2 cellular contexts compared by ENCODE assay signal in the genomic region with DNA sequence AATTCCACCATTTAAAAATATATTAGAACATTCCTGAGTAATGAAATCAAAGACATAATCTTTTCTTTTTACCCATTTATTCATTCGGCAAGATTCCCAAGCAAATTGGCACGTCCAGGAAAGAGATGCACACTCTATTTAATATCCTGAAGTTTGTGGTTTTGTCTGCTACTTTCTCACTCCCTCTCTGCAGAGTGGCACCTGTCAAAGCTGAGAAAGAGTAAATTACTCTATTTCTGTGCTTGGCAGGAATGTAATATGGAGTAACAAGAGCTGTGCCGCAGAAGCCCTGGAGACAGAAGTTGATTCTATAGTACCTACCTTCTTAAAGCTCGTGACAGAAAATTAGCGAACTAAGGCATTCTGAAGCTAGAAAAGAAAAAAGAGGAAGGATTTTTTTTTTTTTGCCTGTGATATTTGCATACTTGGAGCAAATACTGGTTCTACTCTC.
TF ChIP-seq lines count a peak whose summit lies in the region.

No MANE protein-coding gene starts in this region.

TF ChIP-seq in IMR-90, 13 proteins besides CTCF, POLR2A, EP300 and RAD21 (continued from another document):
- no peak for TF ChIP-seq NFE2L2 (IDR thresholded peaks at IDR 0.05; ENCODE audit: low read depth, low read length)
- TF ChIP-seq BHLHE40 (IDR thresholded peaks at IDR 0.05; ENCODE audit: low read depth, low read length) = no peak
- no peak for TF ChIP-seq SMC3 (IDR thresholded peaks at IDR 0.05; ENCODE audit: low read depth, low read length)
- no peak for TF ChIP-seq MXI1 (IDR thresholded peaks at IDR 0.05; ENCODE audit: borderline replicate concordance, low read depth, low read length)
- TF ChIP-seq RCOR1 (IDR thresholded peaks at IDR 0.05; ENCODE audit: insufficient replicate concordance, low read length) = no peak
- TF ChIP-seq, protein P1, sequence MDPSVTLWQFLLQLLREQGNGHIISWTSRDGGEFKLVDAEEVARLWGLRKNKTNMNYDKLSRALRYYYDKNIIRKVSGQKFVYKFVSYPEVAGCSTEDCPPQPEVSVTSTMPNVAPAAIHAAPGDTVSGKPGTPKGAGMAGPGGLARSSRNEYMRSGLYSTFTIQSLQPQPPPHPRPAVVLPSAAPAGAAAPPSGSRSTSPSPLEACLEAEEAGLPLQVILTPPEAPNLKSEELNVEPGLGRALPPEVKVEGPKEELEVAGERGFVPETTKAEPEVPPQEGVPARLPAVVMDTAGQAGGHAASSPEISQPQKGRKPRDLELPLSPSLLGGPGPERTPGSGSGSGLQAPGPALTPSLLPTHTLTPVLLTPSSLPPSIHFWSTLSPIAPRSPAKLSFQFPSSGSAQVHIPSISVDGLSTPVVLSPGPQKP (IDR thresholded peaks at IDR 0.05; ENCODE audit: borderline replicate concordance, low read depth, low read length) = no peak
- TF ChIP-seq CEBPB (IDR thresholded peaks at IDR 0.05; ENCODE audit: low read depth, low read length) = no peak
- no peak for TF ChIP-seq CHD1 (IDR thresholded peaks at IDR 0.05; ENCODE audit: low read depth, low read length)
TF ChIP-seq in IMR-90: peak in this region for 0.

TF ChIP-seq in GM23338, 12 proteins besides CTCF, POLR2A, EP300 and RAD21 (continued from another document):
- TF ChIP-seq, protein P2, sequence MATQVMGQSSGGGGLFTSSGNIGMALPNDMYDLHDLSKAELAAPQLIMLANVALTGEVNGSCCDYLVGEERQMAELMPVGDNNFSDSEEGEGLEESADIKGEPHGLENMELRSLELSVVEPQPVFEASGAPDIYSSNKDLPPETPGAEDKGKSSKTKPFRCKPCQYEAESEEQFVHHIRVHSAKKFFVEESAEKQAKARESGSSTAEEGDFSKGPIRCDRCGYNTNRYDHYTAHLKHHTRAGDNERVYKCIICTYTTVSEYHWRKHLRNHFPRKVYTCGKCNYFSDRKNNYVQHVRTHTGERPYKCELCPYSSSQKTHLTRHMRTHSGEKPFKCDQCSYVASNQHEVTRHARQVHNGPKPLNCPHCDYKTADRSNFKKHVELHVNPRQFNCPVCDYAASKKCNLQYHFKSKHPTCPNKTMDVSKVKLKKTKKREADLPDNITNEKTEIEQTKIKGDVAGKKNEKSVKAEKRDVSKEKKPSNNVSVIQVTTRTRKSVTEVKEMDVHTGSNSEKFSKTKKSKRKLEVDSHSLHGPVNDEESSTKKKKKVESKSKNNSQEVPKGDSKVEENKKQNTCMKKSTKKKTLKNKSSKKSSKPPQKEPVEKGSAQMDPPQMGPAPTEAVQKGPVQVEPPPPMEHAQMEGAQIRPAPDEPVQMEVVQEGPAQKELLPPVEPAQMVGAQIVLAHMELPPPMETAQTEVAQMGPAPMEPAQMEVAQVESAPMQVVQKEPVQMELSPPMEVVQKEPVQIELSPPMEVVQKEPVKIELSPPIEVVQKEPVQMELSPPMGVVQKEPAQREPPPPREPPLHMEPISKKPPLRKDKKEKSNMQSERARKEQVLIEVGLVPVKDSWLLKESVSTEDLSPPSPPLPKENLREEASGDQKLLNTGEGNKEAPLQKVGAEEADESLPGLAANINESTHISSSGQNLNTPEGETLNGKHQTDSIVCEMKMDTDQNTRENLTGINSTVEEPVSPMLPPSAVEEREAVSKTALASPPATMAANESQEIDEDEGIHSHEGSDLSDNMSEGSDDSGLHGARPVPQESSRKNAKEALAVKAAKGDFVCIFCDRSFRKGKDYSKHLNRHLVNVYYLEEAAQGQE (IDR thresholded peaks at IDR 0.05; ENCODE audit: unreplicated experiment) = no peak
